In the genomic region with DNA sequence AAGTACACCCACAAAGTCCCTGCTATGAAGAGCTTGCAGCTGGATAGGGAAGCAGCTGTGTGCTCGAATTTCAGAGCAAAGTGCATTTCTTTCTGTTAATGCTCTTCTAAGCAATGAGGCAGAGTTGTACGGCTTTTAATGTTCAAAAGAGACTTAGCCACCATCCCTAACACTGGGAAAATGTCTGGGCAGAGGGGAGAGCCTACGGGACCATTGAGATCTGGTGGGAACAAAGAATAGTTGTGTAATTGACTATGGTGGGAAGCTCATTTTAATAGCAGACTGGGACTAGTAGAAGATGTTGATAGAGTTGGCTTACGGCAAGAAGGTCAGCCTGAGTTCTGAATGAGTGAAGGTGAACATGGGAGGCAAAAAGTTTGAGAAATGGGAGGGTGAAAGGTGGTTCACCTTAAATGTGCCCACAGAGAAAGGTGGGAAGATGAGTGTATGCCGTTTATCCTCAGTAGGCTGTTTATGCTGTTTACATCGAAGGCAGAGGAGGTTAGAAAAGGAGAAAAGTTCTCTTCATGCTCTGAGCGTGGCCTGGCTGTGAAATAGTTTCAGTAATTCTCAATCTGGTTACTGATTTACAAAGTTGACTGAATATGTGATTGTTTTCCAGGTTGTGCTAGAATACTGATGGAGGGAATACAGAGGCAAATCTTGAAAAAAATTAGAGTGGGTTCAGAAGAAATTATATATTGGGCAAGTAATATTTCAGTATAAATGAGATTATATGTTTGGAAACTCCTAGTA, we compare ENCODE assay signal across 16 cellular contexts. TPM values are rescaled to one million over a fixed set of nuclear protein-coding genes. Genes with fewer than 3 reads are reported as not detected.
DNase-seq lines count a peak whose midpoint lies in the region; ATAC-seq and TF ChIP-seq lines count a peak whose summit lies in the region.
"Had no signal": no experiment of that assay in that cellular context is flagged by ENCODE, and none has a peak within 500 bp of the region (broad histone marks: within the 10 kb centered on the region; RNA-seq: fewer than 3 reads in every experiment).

No MANE protein-coding gene starts in this region.

- no peak overlapping the region for H2AK5ac ChIP-seq in mesenchymal stem cell (ENCODE audit: low read length, severe bottlenecking)

- H3K36me3 Mint-ChIP-seq in neural progenitor cell, result peaks cover 17% of the 10 kb centered on the region
- peaks cover 3% of the 10 kb centered on the region for H3K36me3 Mint-ChIP-seq in T-helper 2 cell treated with Interferon-gamma antibody and Interleukin-4, amounts not matched to agents 5 μg/mL and 100 μg/mL, for 36 hours (ENCODE audit: low read depth)

- no peak overlapping the region for H2BK12ac ChIP-seq in mesenchymal stem cell (ENCODE audit: low read length in 2 of 2)

- intact Hi-C loops in aorta (cut with DNase I), result no loop called here

- no peaks in the 10 kb centered on the region for H3F3A ChIP-seq in neural progenitor cell (ENCODE audit: low read depth)

- H4K8ac ChIP-seq in mesenchymal stem cell (ENCODE audit: low read length), result no peak overlapping the region

- no peak overlapping the region for H3K23ac ChIP-seq in mesenchymal stem cell (ENCODE audit: low read length in 2 of 2)

- peaks cover 84% of the 10 kb centered on the region for H3K79me2 ChIP-seq in neural progenitor cell (ENCODE audit: low read depth)

- no peak overlapping the region for H3K27ac Mint-ChIP-seq in neural progenitor cell
- H3K27ac Mint-ChIP-seq in T-helper 2 cell treated with Interferon-gamma antibody and Interleukin-4, amounts not matched to agents 5 μg/mL and 100 μg/mL, for 36 hours, result no peak overlapping the region
- H3K27ac Mint-ChIP-seq: CD14-positive monocyte had no signal

- H3K4me1 ChIP-seq in neural progenitor cell (peaks cover 38% of the 10 kb centered on the region), mesenchymal stem cell (ENCODE audit: control insufficient read depth, insufficient read depth, low read depth, low read length) (peaks cover 1% of the 10 kb centered on the region), aorta (ENCODE audit: control insufficient read depth in 1 of 2, insufficient read depth in 2 of 2, low read length in 2 of 2) (peaks cover 2 to 10% of the 10 kb centered on the region in 2 donors)

- no CpG with 5 or more reads among the region's 7 CpGs for WGBS in mesenchymal stem cell
- 72 to 75% methylated on average over 7 of the region's 7 CpGs for WGBS in aorta, 2 donors

- no peak for TF ChIP-seq CTCF in neural progenitor cell (IDR thresholded peaks at IDR 0.05)

- H3K27me3 Mint-ChIP-seq in neural progenitor cell (ENCODE audit: insufficient read depth, low read depth), result peaks cover 2% of the 10 kb centered on the region
- no peaks in the 10 kb centered on the region for H3K27me3 Mint-ChIP-seq in T-helper 2 cell treated with Interferon-gamma antibody and Interleukin-4, amounts not matched to agents 5 μg/mL and 100 μg/mL, for 36 hours (ENCODE audit: low read depth)

- H3K18ac ChIP-seq in mesenchymal stem cell (ENCODE audit: low read depth in 1 of 2, low read length in 2 of 2), result no peak overlapping the region

- H3K79me1 ChIP-seq in mesenchymal stem cell (replicated peaks; ENCODE audit: low read length, poor library complexity, severe bottlenecking), result peaks cover 4% of the 10 kb centered on the region

- ATAC-seq in GM18520 (IDR thresholded peaks at IDR 0.05; ENCODE audit: unreplicated experiment) (peak; percentile 29), GM21619 (IDR thresholded peaks at IDR 0.05; ENCODE audit: unreplicated experiment) (peak; percentile 29), HG03571 (IDR thresholded peaks at IDR 0.05; ENCODE audit: unreplicated experiment) (peak; percentile 50), aorta (ENCODE audit: low FRiP score) (no peak)

- H3K4me2 ChIP-seq in neural progenitor cell (peak overlapping the region; percentile 50), mesenchymal stem cell (ENCODE audit: low read length, poor library complexity, severe bottlenecking) (no peak overlapping the region)

- no peak overlapping the region for H2BK5ac ChIP-seq in mesenchymal stem cell (ENCODE audit: low read depth, low read length, poor library complexity, severe bottlenecking)

- H4K20me1 ChIP-seq in neural progenitor cell (ENCODE audit: low read depth), result no peaks in the 10 kb centered on the region

- no peak overlapping the region for H4K91ac ChIP-seq in mesenchymal stem cell (ENCODE audit: low read length)

- no peak overlapping the region for H2BK15ac ChIP-seq in mesenchymal stem cell (ENCODE audit: low read depth, poor library complexity, severe bottlenecking)

- H3K27me3 ChIP-seq in neural progenitor cell (no peaks in the 10 kb centered on the region), mesenchymal stem cell (ENCODE audit: control insufficient read depth in 1 of 2, insufficient read depth in 1 of 2, low read length in 2 of 2) (no peaks in the 10 kb centered on the region), aorta (ENCODE audit: control insufficient read depth in 1 of 2, insufficient read depth in 2 of 2, low read length in 1 of 2) (no peaks in the 10 kb centered on the region)

- DNase-seq in neural progenitor cell (ENCODE audit: low spot score), result peak; percentile 24
- DNase-seq in mesenchymal stem cell, result no peak
- no peak for DNase-seq in aorta
- DNase-seq in hypothalamus (lab: John Stamatoyannopoulos, UW), result no peak
- DNase-seq in T-helper 2 cell treated with Interferon-gamma antibody and Interleukin-4, amounts not matched to agents 5 μg/mL and 100 μg/mL, for 36 hours (ENCODE audit: low spot score), result no peak
- DNase-seq: activated CD4-positive, alpha-beta T cell treated with anti-CD3 and anti-CD28 coated beads, Interleukin-2, amount 50 U/mL, for 4 hours; activated gamma-delta T cell; KBM-7; NCI-H2107; stimulated activated CD4-positive, alpha-beta T cell treated with anti-CD3 and anti-CD28 coated beads, Interleukin-2, amount 100 ng/mL, for 48 hours had no signal

- H3K36me3 ChIP-seq in neural progenitor cell (no peaks in the 10 kb centered on the region), mesenchymal stem cell (ENCODE audit: control insufficient read depth in 1 of 2, insufficient read depth in 2 of 2, low read depth in 1 of 2, low read length in 2 of 2) (peaks cover 3 to 11% of the 10 kb centered on the region in 2 experiments), aorta (ENCODE audit: control insufficient read depth in 1 of 2, insufficient read depth in 2 of 2, low read length in 1 of 2) (peaks cover 0 to 2% of the 10 kb centered on the region in 2 donors)

- H2AFZ ChIP-seq in neural progenitor cell (replicated peaks), result no peak overlapping the region
- no peak overlapping the region for H2AFZ ChIP-seq in mesenchymal stem cell (ENCODE audit: low read depth, low read length)

- H3K4ac ChIP-seq in mesenchymal stem cell (ENCODE audit: low read depth in 1 of 2, low read length in 2 of 2), result no peak overlapping the region

- no peak overlapping the region for H3K14ac ChIP-seq in mesenchymal stem cell (ENCODE audit: low read length in 2 of 2)

- H3K4me3 ChIP-seq in neural progenitor cell (no peak overlapping the region), mesenchymal stem cell (ENCODE audit: insufficient read depth in 1 of 2, low read depth in 1 of 2, low read length in 2 of 2) (no peak overlapping the region), aorta (ENCODE audit: low read length in 2 of 2) (no peak overlapping the region)

- H3K27ac ChIP-seq in neural progenitor cell (peak overlapping the region; percentile 23), mesenchymal stem cell (ENCODE audit: low read length, poor library complexity, severe bottlenecking) (no peak overlapping the region), aorta (ENCODE audit: low read depth in 1 of 2, low read length in 2 of 2) (peak overlapping the region in 1 of 2 donors; percentile 44)

- H3K4me3 Mint-ChIP-seq in neural progenitor cell, result no peak overlapping the region
- H3K4me3 Mint-ChIP-seq in T-helper 2 cell treated with Interferon-gamma antibody and Interleukin-4, amounts not matched to agents 5 μg/mL and 100 μg/mL, for 36 hours, result no peak overlapping the region
- H3K4me3 Mint-ChIP-seq: CD14-positive monocyte had no signal

- H3K9me3 Mint-ChIP-seq in neural progenitor cell, result peaks cover 2% of the 10 kb centered on the region
- H3K9me3 Mint-ChIP-seq in T-helper 2 cell treated with Interferon-gamma antibody and Interleukin-4, amounts not matched to agents 5 μg/mL and 100 μg/mL, for 36 hours, result no peaks in the 10 kb centered on the region

- no peaks in the 10 kb centered on the region for H3K9me3 ChIP-seq in neural progenitor cell (ENCODE audit: low read depth)
- H3K9me3 ChIP-seq in mesenchymal stem cell (ENCODE audit: control insufficient read depth, low read length), result no peaks in the 10 kb centered on the region
- H3K9me3 ChIP-seq in aorta (ENCODE audit: control insufficient read depth, low read length), result no peaks in the 10 kb centered on the region

- H3K9ac ChIP-seq in neural progenitor cell (no peak overlapping the region), mesenchymal stem cell (ENCODE audit: low read length) (no peak overlapping the region)

- peaks cover 8% of the 10 kb centered on the region for H3K4me1 Mint-ChIP-seq in neural progenitor cell
- H3K4me1 Mint-ChIP-seq in T-helper 2 cell treated with Interferon-gamma antibody and Interleukin-4, amounts not matched to agents 5 μg/mL and 100 μg/mL, for 36 hours (ENCODE audit: low read depth), result peaks cover 4% of the 10 kb centered on the region
- H3K4me1 Mint-ChIP-seq: CD14-positive monocyte had no signal

- no peak overlapping the region for H2BK120ac ChIP-seq in mesenchymal stem cell (ENCODE audit: low read depth, low read length)

RNA-seq across cellular contexts. Expression of a gene that starts 22.9 kb away (rescaled TPM):
- total RNA-seq in neural progenitor cell (ENCODE audit: low replicate concordance) (not detected in 2 replicates), aorta (under 1 TPM; 0.42 to 0.78 TPM)
- 0.55 TPM for polyA plus RNA-seq in mesenchymal stem cell (2013, experiment 1 of 2)
- polyA plus RNA-seq in mesenchymal stem cell (2013, experiment 2 of 2), result 0.55 TPM
- 1 to 10 TPM in 1 of 2 donors, under 1 TPM in 1; 0.15 to 2.8 TPM for polyA plus RNA-seq in aorta
- total RNA-seq: bronchial epithelial cell; T-helper 1 cell treated with Interleukin-12 subunit alpha and Interleukin-12 subunit beta and Interleukin-4 antibody, amounts not matched to agents 30 ng/mL and 1 ng/mL, for 36 hours had no signal
- polyA plus RNA-seq: CD14-positive monocyte had no signal

RNA-seq across cellular contexts. Expression of a gene that starts 24.0 kb away (rescaled TPM):
- total RNA-seq in neural progenitor cell (ENCODE audit: low replicate concordance), result 51.2 and 56.7 TPM in 2 replicates
- 83.5 TPM for polyA plus RNA-seq in mesenchymal stem cell (2013, experiment 1 of 2)
- 86.8 TPM for polyA plus RNA-seq in mesenchymal stem cell (2013, experiment 2 of 2)
- total RNA-seq in aorta, result 100 to 1,000 TPM in 1 of 2 donors, 10 to 100 TPM in 1; 95.8 to 129 TPM
- polyA plus RNA-seq in aorta, result 10 to 100 TPM; 34.3 to 35.1 TPM
